In the genomic region with DNA sequence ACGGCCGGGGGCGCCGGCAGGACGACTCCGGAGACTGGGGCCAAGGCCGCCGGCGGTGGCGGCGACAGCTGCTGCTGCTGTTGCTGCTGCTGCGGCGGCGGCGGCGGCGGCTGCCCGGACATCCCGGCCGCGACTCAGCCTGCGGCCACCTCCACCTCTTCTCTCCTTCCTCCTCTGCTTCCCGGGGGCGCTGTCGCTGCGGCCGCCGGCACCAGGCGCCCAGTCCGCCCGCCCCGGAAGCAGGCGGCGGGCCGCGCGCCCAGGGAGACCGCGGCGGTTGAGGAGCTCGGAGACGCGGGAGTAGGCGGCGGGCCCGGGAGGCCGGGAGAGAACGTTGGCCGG, we compare ENCODE assay signal across 8 cellular contexts. TPM values are rescaled to one million over a fixed set of nuclear protein-coding genes. Genes with fewer than 3 reads are reported as not detected.
DNase-seq lines count a peak whose midpoint lies in the region; ATAC-seq and TF ChIP-seq lines count a peak whose summit lies in the region.

No MANE protein-coding gene starts in this region.

- H3K79me2 ChIP-seq in SK-N-SH (ENCODE audit: insufficient read depth) = peaks cover 46% of the 10 kb centered on the region

- H3K4me1 Mint-ChIP-seq in nephron progenitor cell = peaks cover 37% of the 10 kb centered on the region

- H3K27ac ChIP-seq in C4-2B (peak overlapping the region; percentile 98), SK-N-SH (ENCODE audit: low read depth in 2 of 2, low read length in 1 of 2) (peak overlapping the region; percentile 70 to 94)

- peaks cover 12% of the 10 kb centered on the region for H3K9me3 Mint-ChIP-seq in nephron progenitor cell

- DNase-seq in SK-N-SH = no peak
- DNase-seq in effector CD4-positive, alpha-beta T cell = peak; percentile 57
- no peak for DNase-seq in nephron progenitor cell
- no peak for DNase-seq in NCI-H345 (lab: John Stamatoyannopoulos, UW)
- DNase-seq in middle frontal gyrus (ENCODE audit: extremely low spot score, low spot score) = no peak

- TF ChIP-seq CTCF in C4-2B (conservative IDR thresholded peaks at IDR 0.05) (peak; percentile 48), SK-N-SH (IDR thresholded peaks at IDR 0.05) (peak; percentile 26; the same call in 1 of the 2 replicates), nephron progenitor cell (IDR thresholded peaks at IDR 0.05) (no peak)

- H3K9me2 ChIP-seq in SK-N-SH = no peaks in the 10 kb centered on the region

- peaks cover 22% of the 10 kb centered on the region for H3F3A ChIP-seq in SK-N-SH (replicated peaks; ENCODE audit: insufficient read depth)

- peaks cover 4 to 7% of the 10 kb centered on the region in 2 experiments; a peak in 3 of 4 replicates for H3K4me1 ChIP-seq in SK-N-SH (ENCODE audit: control insufficient read depth in 1 of 2, insufficient read depth in 2 of 2, low read depth in 1 of 2, low read length in 1 of 2)

- no peak overlapping the region for H2AFZ ChIP-seq in SK-N-SH (ENCODE audit: low read depth)

- WGBS in SK-N-SH (ENCODE audit: low lambda C conversion rate) = 2% methylated on average over 13 of the region's 49 CpGs

- H3K9me3 ChIP-seq in SK-N-SH = peaks cover 4% of the 10 kb centered on the region; the same call in 1 of the 2 replicates

- peaks cover 23% of the 10 kb centered on the region for H3K36me3 Mint-ChIP-seq in nephron progenitor cell (ENCODE audit: low read depth)

- H3K27me3 Mint-ChIP-seq in nephron progenitor cell (ENCODE audit: low read depth, poor library complexity) = peaks cover 6% of the 10 kb centered on the region

- peak; percentile 57 for ATAC-seq in GM19035 (IDR thresholded peaks at IDR 0.05; ENCODE audit: unreplicated experiment)
- peak; percentile 53 for ATAC-seq in HG03175 (IDR thresholded peaks at IDR 0.05; ENCODE audit: unreplicated experiment)

- TF ChIP-seq RAD21 in SK-N-SH (IDR thresholded peaks at IDR 0.05; ENCODE audit: low read length) = no peak

- peak in 1 of 2 experiments; percentile 6; a peak in 1 of 4 replicates for TF ChIP-seq EP300 in SK-N-SH (IDR thresholded peaks at IDR 0.05; ENCODE audit: borderline replicate concordance in 1 of 2, low read depth in 1 of 2, low read length in 1 of 2)

- H3K27me3 ChIP-seq in SK-N-SH (ENCODE audit: insufficient read depth) = no peaks in the 10 kb centered on the region

- H3K9ac ChIP-seq in SK-N-SH = peak overlapping the region; percentile 77; the same call in 1 of the 2 replicates

- POLR2A ChIA-PET in SK-N-SH (lab: Yijun Ruan, JAX) = interaction anchor here (0.7 to 1.9 kb wide), 2 partner anchors 96 to 136 kb away, joined by 3 to 10 read pairs; a partner anchor contains a TSS

- H3K4me2 ChIP-seq in SK-N-SH = no peak overlapping the region

- no peaks in the 10 kb centered on the region for H3K36me3 ChIP-seq in SK-N-SH (replicated peaks in 1 of 2; ENCODE audit: control insufficient read depth in 1 of 2, insufficient read depth in 2 of 2, low read length in 1 of 2)

- CTCF ChIA-PET in SK-N-SH (lab: Yijun Ruan, JAX) = interaction anchor here (0.6 to 1.4 kb wide), 3 partner anchors 10 to 96 kb away, joined by 3 to 5 read pairs (median 3); a partner anchor contains a TSS

- peaks cover 42% of the 10 kb centered on the region for H4K20me1 ChIP-seq in SK-N-SH (ENCODE audit: insufficient read depth)

- peak overlapping the region; percentile 54 for H3K4me3 Mint-ChIP-seq in nephron progenitor cell

- no peak overlapping the region for H3K27ac Mint-ChIP-seq in nephron progenitor cell

- H3K4me3 ChIP-seq in SK-N-SH (ENCODE audit: low read depth in 2 of 2, low read length in 1 of 2) = peak overlapping the region; percentile 59 to 92; a peak in 3 of 4 replicates

TF ChIP-seq in SK-N-SH, 30 proteins besides CTCF, POLR2A, EP300 and RAD21:
- TF ChIP-seq TEAD4 (IDR thresholded peaks at IDR 0.05; ENCODE audit: borderline replicate concordance, insufficient read depth) = no peak
- no peak for TF ChIP-seq JUND (IDR thresholded peaks at IDR 0.05)
- TF ChIP-seq MXI1 (IDR thresholded peaks at IDR 0.05; ENCODE audit: low read depth, low read length) = 0 out of 2 replicates have a peak, but pooled peaks have one; percentile 7
- TF ChIP-seq MEF2A (IDR thresholded peaks at IDR 0.05; ENCODE audit: borderline replicate concordance, low read depth) = no peak
- TF ChIP-seq RCOR1 (IDR thresholded peaks at IDR 0.05; ENCODE audit: low read length) = no peak
- TF ChIP-seq GABPA (IDR thresholded peaks at IDR 0.05; ENCODE audit: low read depth) = no peak

RNA-seq across cellular contexts. Expression of a gene that starts 0.3 kb away (rescaled TPM):
- 19.9 and 20.4 TPM in 2 replicates for polyA plus RNA-seq in SK-N-SH (2012; rRNA removed)
- polyA plus RNA-seq in SK-N-SH (2012; cell fraction: cytosol; rRNA removed) = 27.5 and 31.5 TPM in 2 replicates
- polyA plus RNA-seq in SK-N-SH (2012; cell fraction: nucleus; rRNA removed) = 14.6 and 34.6 TPM in 2 replicates
